31 cellular contexts compared by ENCODE assay signal in genomic region chr5:158917731-158918130, GRCh38.
"Had no signal": no experiment of that assay in that cellular context is flagged by ENCODE, and none has a peak within 500 bp of the region (broad histone marks: within the 10 kb centered on the region; RNA-seq: fewer than 3 reads in every experiment).

No MANE protein-coding gene starts in this region.

- H3K4me1 ChIP-seq: gastroesophageal sphincter, testis had no signal

- H3K27ac Mint-ChIP-seq: activated CD4-positive, alpha-beta memory T cell treated with anti-CD3 and anti-CD28 coated beads, Interleukin-2, amount 10 ng/mL, durations not matched to agents 7 days and 5 days; activated CD4-positive, alpha-beta T cell treated with anti-CD3 and anti-CD28 coated beads, Interleukin-2, amount 10 ng/mL, durations not matched to agents 24 days and 14 days; activated T-cell treated with anti-CD3 and anti-CD28 coated beads, Interleukin-2, amount 50 U/mL, for 24 hours; effector memory CD8-positive, alpha-beta T cell; nephron; T-helper 17 cell had no signal

- DNase-seq: activated CD4-positive, alpha-beta memory T cell treated with anti-CD3 and anti-CD28 coated beads, Interleukin-2, amount 10 ng/mL, durations not matched to agents 7 days and 5 days; activated CD4-positive, alpha-beta T cell treated with anti-CD3 and anti-CD28 coated beads, Interleukin-2, amount 10 ng/mL, durations not matched to agents 24 days and 14 days; activated CD4-positive, CD25-positive, alpha-beta regulatory T cell treated with anti-CD3 and anti-CD28 coated beads, Interleukin-2, amount 50 U/mL, for 72 hours; activated CD8-positive, alpha-beta memory T cell treated with anti-CD3 and anti-CD28 coated beads, Interleukin-2, amount 50 U/mL, for 48 hours; activated gamma-delta T cell treated with Interleukin-2 at 50 U/mL for 16 hours; activated naive CD4-positive, alpha-beta T cell treated with anti-CD3 and anti-CD28 coated beads, Interleukin-2, amount 50 U/mL, for 16 hours; activated T-cell treated with anti-CD3 and anti-CD28 coated beads, Interleukin-2, amount 50 U/mL, for 24 hours; amniotic stem cell; brain microvascular endothelial cell; caudate nucleus; cortex of kidney; effector memory CD8-positive, alpha-beta T cell; erythroblast; hypothalamus; immature natural killer cell; posterior cingulate gyrus; stimulated activated CD4-positive, alpha-beta T cell treated with anti-CD3 and anti-CD28 coated beads, Interleukin-1b, Interleukin-23, amount 100 ng/mL, for 48 hours; stimulated activated CD4-positive, alpha-beta T cell treated with anti-CD3 and anti-CD28 coated beads, Interleukin-4, amount 100 ng/mL, for 4 hours; stimulated activated CD8-positive, alpha-beta memory T cell treated with anti-CD3 and anti-CD28 coated beads, Interleukin-4, amount 100 ng/mL, for 48 hours; stimulated activated naive CD4-positive, alpha-beta T cell; SW 1271; T-helper 17 cell; T1000; testis; trophoblast cell; uterus; WERI-Rb-1 had no signal

- H3K27ac ChIP-seq: brain microvascular endothelial cell, gastroesophageal sphincter, testis, uterus, WERI-Rb-1 had no signal

- H3K4me3 ChIP-seq: gastroesophageal sphincter, smooth muscle cell, testis, uterus had no signal

- H3K36me3 ChIP-seq: brain microvascular endothelial cell, gastroesophageal sphincter, uterus, WERI-Rb-1 had no signal

- H3K4me1 Mint-ChIP-seq: activated CD4-positive, alpha-beta memory T cell treated with anti-CD3 and anti-CD28 coated beads, Interleukin-2, amount 10 ng/mL, durations not matched to agents 7 days and 5 days; activated CD4-positive, alpha-beta T cell treated with anti-CD3 and anti-CD28 coated beads, Interleukin-2, amount 10 ng/mL, durations not matched to agents 24 days and 14 days; immature natural killer cell had no signal

- H3K9me3 ChIP-seq: gastroesophageal sphincter, testis, uterus had no signal

- H3K36me3 Mint-ChIP-seq: immature natural killer cell had no signal

- H3K4me2 ChIP-seq: smooth muscle cell had no signal

- H3K27me3 ChIP-seq: brain microvascular endothelial cell, gastroesophageal sphincter, testis, uterus had no signal

- H3K27me3 Mint-ChIP-seq: activated T-cell treated with anti-CD3 and anti-CD28 coated beads, Interleukin-2, amount 50 U/mL, for 24 hours had no signal

- H3K9me3 Mint-ChIP-seq: activated CD4-positive, alpha-beta memory T cell treated with anti-CD3 and anti-CD28 coated beads, Interleukin-2, amount 10 ng/mL, durations not matched to agents 7 days and 5 days; activated CD4-positive, alpha-beta T cell treated with anti-CD3 and anti-CD28 coated beads, Interleukin-2, amount 10 ng/mL, durations not matched to agents 24 days and 14 days; activated T-cell treated with anti-CD3 and anti-CD28 coated beads, Interleukin-2, amount 50 U/mL, for 24 hours; effector memory CD8-positive, alpha-beta T cell; immature natural killer cell; nephron had no signal

- ATAC-seq: effector memory CD8-positive, alpha-beta T cell; gastroesophageal sphincter; left lobe of liver; T-helper 17 cell had no signal

- H3K4me3 Mint-ChIP-seq: activated CD4-positive, alpha-beta memory T cell treated with anti-CD3 and anti-CD28 coated beads, Interleukin-2, amount 10 ng/mL, durations not matched to agents 7 days and 5 days; activated CD4-positive, alpha-beta T cell treated with anti-CD3 and anti-CD28 coated beads, Interleukin-2, amount 10 ng/mL, durations not matched to agents 24 days and 14 days; activated T-cell treated with anti-CD3 and anti-CD28 coated beads, Interleukin-2, amount 50 U/mL, for 24 hours; effector memory CD8-positive, alpha-beta T cell; immature natural killer cell; nephron; T-helper 17 cell had no signal
